27 cellular contexts compared by ENCODE assay signal in genomic region chr17:38599398-38599856, GRCh38. TPM values are rescaled to one million over a fixed set of nuclear protein-coding genes. Genes with fewer than 3 reads are reported as not detected.
"Had no signal": no experiment of that assay in that cellular context is flagged by ENCODE, and none has a peak within 500 bp of the region (broad histone marks: within the 10 kb centered on the region; RNA-seq: fewer than 3 reads in every experiment).

No MANE protein-coding gene starts in this region.

- FAIRE-seq: endothelial cell of umbilical vein had no signal

- H3K4me1 Mint-ChIP-seq: activated T-helper 17 cell treated with anti-CD3 and anti-CD28 coated beads, Interleukin-2, amount 50 U/mL, for 72 hours; immature natural killer cell had no signal

- H3K9me3 ChIP-seq: stomach, testis, uterus had no signal

- H3K9me3 Mint-ChIP-seq: activated naive CD4-positive, alpha-beta T cell treated with anti-CD3 and anti-CD28 coated beads for 36 hours; activated naive CD8-positive, alpha-beta T cell treated with anti-CD3 and anti-CD28 coated beads, Interleukin-2, amount 10 ng/mL, durations not matched to agents 7 days and 5 days; activated T-cell treated with anti-CD3 and anti-CD28 coated beads, Interleukin-2, amount 50 U/mL, for 24 hours; activated T-helper 17 cell treated with anti-CD3 and anti-CD28 coated beads, Interleukin-2, amount 50 U/mL, for 72 hours; immature natural killer cell; natural killer cell treated with Interleukin-12 subunit alpha and Interleukin-12 subunit beta and Interleukin-15 and Interleukin-18, amount 100 ng/mL, for 72 hours; stimulated activated memory B cell treated with anti-CD40 and anti-IgM and Interleukin-4, amounts not matched to agents 10 μg/mL and 1 μg/mL and 100 μg/mL, for 72 hours had no signal

- H3K4me3 Mint-ChIP-seq: activated naive CD4-positive, alpha-beta T cell treated with anti-CD3 and anti-CD28 coated beads for 36 hours; activated naive CD8-positive, alpha-beta T cell treated with anti-CD3 and anti-CD28 coated beads, Interleukin-2, amount 10 ng/mL, durations not matched to agents 7 days and 5 days; activated T-cell treated with anti-CD3 and anti-CD28 coated beads, Interleukin-2, amount 50 U/mL, for 24 hours; activated T-helper 17 cell treated with anti-CD3 and anti-CD28 coated beads, Interleukin-2, amount 50 U/mL, for 72 hours; immature natural killer cell; natural killer cell treated with Interleukin-12 subunit alpha and Interleukin-12 subunit beta and Interleukin-15 and Interleukin-18, amount 100 ng/mL, for 72 hours; stimulated activated memory B cell treated with anti-CD40 and anti-IgM and Interleukin-4, amounts not matched to agents 10 μg/mL and 1 μg/mL and 100 μg/mL, for 72 hours had no signal

- ATAC-seq: activated T-helper 17 cell treated with anti-CD3 and anti-CD28 coated beads, Interleukin-2, amount 50 U/mL, for 72 hours; left ventricle myocardium superior; natural killer cell treated with Interleukin-12 subunit alpha and Interleukin-12 subunit beta and Interleukin-15 and Interleukin-18, amount 100 ng/mL, for 72 hours; sciatic nerve; stimulated activated memory B cell treated with anti-CD40 and anti-IgM and Interleukin-4, amounts not matched to agents 10 μg/mL and 1 μg/mL and 100 μg/mL, for 72 hours had no signal

- H3K27me3 ChIP-seq: testis, uterus had no signal

- H3K36me3 ChIP-seq: cardiac muscle cell, stomach, uterus had no signal

- H3K4me3 ChIP-seq: cardiac muscle cell, smooth muscle cell, stomach, testis, uterus had no signal

- H3K27ac ChIP-seq: cardiac muscle cell, stomach, testis, uterus had no signal

- H3K27ac Mint-ChIP-seq: activated naive CD4-positive, alpha-beta T cell treated with anti-CD3 and anti-CD28 coated beads for 36 hours; activated naive CD8-positive, alpha-beta T cell treated with anti-CD3 and anti-CD28 coated beads, Interleukin-2, amount 10 ng/mL, durations not matched to agents 7 days and 5 days; activated T-cell treated with anti-CD3 and anti-CD28 coated beads, Interleukin-2, amount 50 U/mL, for 24 hours; activated T-helper 17 cell treated with anti-CD3 and anti-CD28 coated beads, Interleukin-2, amount 50 U/mL, for 72 hours; immature natural killer cell; natural killer cell treated with Interleukin-12 subunit alpha and Interleukin-12 subunit beta and Interleukin-15 and Interleukin-18, amount 100 ng/mL, for 72 hours; stimulated activated memory B cell treated with anti-CD40 and anti-IgM and Interleukin-4, amounts not matched to agents 10 μg/mL and 1 μg/mL and 100 μg/mL, for 72 hours had no signal

- H3K36me3 Mint-ChIP-seq: activated naive CD8-positive, alpha-beta T cell treated with anti-CD3 and anti-CD28 coated beads, Interleukin-2, amount 10 ng/mL, durations not matched to agents 7 days and 5 days; immature natural killer cell; natural killer cell treated with Interleukin-12 subunit alpha and Interleukin-12 subunit beta and Interleukin-15 and Interleukin-18, amount 100 ng/mL, for 72 hours; stimulated activated memory B cell treated with anti-CD40 and anti-IgM and Interleukin-4, amounts not matched to agents 10 μg/mL and 1 μg/mL and 100 μg/mL, for 72 hours had no signal

- DNase-seq: activated CD4-positive, CD25-positive, alpha-beta regulatory T cell treated with anti-CD3 and anti-CD28 coated beads, Interleukin-2, amount 50 U/mL, for 72 hours; activated CD8-positive, alpha-beta memory T cell treated with anti-CD3 and anti-CD28 coated beads for 24 hours; activated CD8-positive, alpha-beta memory T cell treated with anti-CD3 and anti-CD28 coated beads, Interleukin-2, amount 50 U/mL, for 4 hours; activated naive CD4-positive, alpha-beta T cell treated with anti-CD3 and anti-CD28 coated beads for 36 hours; activated naive CD8-positive, alpha-beta T cell treated with anti-CD3 and anti-CD28 coated beads, Interleukin-2, amount 10 ng/mL, durations not matched to agents 7 days and 5 days; activated T-cell treated with anti-CD3 and anti-CD28 coated beads, Interleukin-2, amount 50 U/mL, for 24 hours; amniotic stem cell; dermis blood vessel endothelial cell; effector memory CD4-positive, alpha-beta T cell; foreskin melanocyte; immature natural killer cell; left ventricle myocardium superior; mammary epithelial cell; midbrain; stimulated activated CD4-positive, alpha-beta T cell treated with anti-CD3 and anti-CD28 coated beads, Interleukin-15, amount 100 ng/mL, for 24 hours; stomach; T-helper 2 cell; testis; trophoblast cell; uterus had no signal

RNA-seq across cellular contexts. Expression of gene SRCIN1, which starts 6.3 kb away (rescaled TPM):
- polyA plus RNA-seq: immature natural killer cell had no signal
